In the genomic region with DNA sequence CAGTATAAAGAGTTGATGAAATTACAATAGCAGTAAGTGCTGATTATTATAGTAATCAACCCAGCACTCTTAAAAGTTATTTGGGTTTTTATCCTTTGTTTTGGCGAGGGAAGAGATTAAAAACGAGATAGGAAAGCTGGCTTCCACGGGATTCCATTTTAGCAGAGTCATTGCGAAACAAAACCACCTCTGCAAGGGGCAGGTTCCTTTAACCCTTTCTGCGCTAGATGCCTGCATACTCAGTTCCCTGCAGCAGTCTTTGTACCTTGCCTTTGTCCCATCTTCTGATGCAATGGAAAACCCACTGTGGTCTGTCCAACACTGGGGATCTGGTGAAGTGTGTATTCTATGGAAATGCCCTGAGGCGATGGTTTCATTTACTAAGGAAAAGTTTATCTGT, we compare ENCODE assay signal across 12 cellular contexts. TPM values are rescaled to one million over a fixed set of nuclear protein-coding genes. Genes with fewer than 3 reads are reported as not detected.
DNase-seq lines count a peak whose midpoint lies in the region; ATAC-seq and TF ChIP-seq lines count a peak whose summit lies in the region.
"Had no signal": no experiment of that assay in that cellular context is flagged by ENCODE, and none has a peak within 500 bp of the region (broad histone marks: within the 10 kb centered on the region; RNA-seq: fewer than 3 reads in every experiment).

No MANE protein-coding gene starts in this region.

- no peaks in the 10 kb centered on the region for H3K27me3 Mint-ChIP-seq in activated naive CD8-positive, alpha-beta T cell

- H3K9ac ChIP-seq in HCT116 (ENCODE audit: low read length) (no peak overlapping the region), mesenchymal stem cell (ENCODE audit: low read length) (peak overlapping the region; percentile 7)

- no peak for TF ChIP-seq CTCF in HCT116 (IDR thresholded peaks at IDR 0.05 in 2 of 3, conservative IDR thresholded peaks at IDR 0.05 in 1 of 3; ENCODE audit: borderline replicate concordance in 1 of 3, insufficient read depth in 1 of 3, low read depth in 2 of 3, low read length in 2 of 3)

- no peak overlapping the region for H4K91ac ChIP-seq in mesenchymal stem cell (ENCODE audit: low read length)

- 0 out of 4 replicates have a peak, but pooled peaks cover 0 to 2% of the 10 kb centered on the region in 2 experiments for H3K36me3 ChIP-seq in HCT116 (ENCODE audit: control insufficient read depth in 1 of 2, insufficient read depth in 2 of 2, low read length in 2 of 2)
- H3K36me3 ChIP-seq in mesenchymal stem cell (ENCODE audit: control insufficient read depth in 1 of 2, insufficient read depth in 2 of 2, low read depth in 1 of 2, low read length in 2 of 2), result peaks cover 2 to 56% of the 10 kb centered on the region in 2 experiments

- no peak overlapping the region for H3K23ac ChIP-seq in mesenchymal stem cell (ENCODE audit: low read length in 2 of 2)

- H3K27ac ChIP-seq in HCT116 (ENCODE audit: low read depth, low read length) (no peak overlapping the region), mesenchymal stem cell (ENCODE audit: low read length, poor library complexity, severe bottlenecking) (no peak overlapping the region)

- H3K9me3 ChIP-seq in HCT116 (ENCODE audit: control insufficient read depth in 1 of 2, insufficient read depth in 1 of 2, low read depth in 1 of 2, low read length in 2 of 2) (no peaks in the 10 kb centered on the region), mesenchymal stem cell (ENCODE audit: control insufficient read depth, low read length) (no peaks in the 10 kb centered on the region)

- peaks cover 5% of the 10 kb centered on the region for H3K36me3 Mint-ChIP-seq in activated naive CD8-positive, alpha-beta T cell

- WGBS in mesenchymal stem cell, result 25% methylated on average over 6 of the region's 6 CpGs

- ATAC-seq in HCT116 (no peak), GM19023 (IDR thresholded peaks at IDR 0.05; ENCODE audit: unreplicated experiment) (no peak)

- peaks cover 8% of the 10 kb centered on the region for H3K79me1 ChIP-seq in mesenchymal stem cell (replicated peaks; ENCODE audit: low read length, poor library complexity, severe bottlenecking)

- no peaks in the 10 kb centered on the region for H3K9me3 Mint-ChIP-seq in activated naive CD8-positive, alpha-beta T cell (ENCODE audit: low read depth)

- no peak overlapping the region for H2BK12ac ChIP-seq in mesenchymal stem cell (ENCODE audit: low read length in 2 of 2)

- H2AK5ac ChIP-seq in mesenchymal stem cell (ENCODE audit: low read length, severe bottlenecking), result no peak overlapping the region

- H4K8ac ChIP-seq in mesenchymal stem cell (ENCODE audit: low read length), result no peak overlapping the region

- CTCF ChIA-PET in HCT116 (lab: Charles Lee), result interaction anchor here (2.1 to 3.3 kb wide), 3 partner anchors 15 to 562 kb away, joined by 6 to 25 read pairs (median 25); no protein-coding TSS in a partner anchor

- no peak for TF ChIP-seq RAD21 in HCT116 (IDR thresholded peaks at IDR 0.05; ENCODE audit: low read depth)

- DNase-seq in CD1c-positive myeloid dendritic cell (ENCODE audit: extremely low spot score) (peak; percentile 22), HCT116 (ENCODE audit: low read depth, low spot score) (no peak), mesenchymal stem cell (peak; percentile 58), HPDE6-E6E7 (ENCODE audit: extremely low spot score) (no peak), NCI-H1105 treated with DMSO at 0.1 percent for 48 hours (lab: John Stamatoyannopoulos, UW) (no peak), superior temporal gyrus (ENCODE audit: extremely low spot score) (no peak)
- DNase-seq: activated CD4-positive, CD25-positive, alpha-beta regulatory T cell treated with anti-CD3 and anti-CD28 coated beads, Interleukin-2, amount 50 U/mL, for 72 hours; NCI-H1105; nucleus accumbens; substantia nigra had no signal

- H3K4me2 ChIP-seq in HCT116 (ENCODE audit: low read length) (peak overlapping the region; percentile 43), mesenchymal stem cell (ENCODE audit: low read length, poor library complexity, severe bottlenecking) (peak overlapping the region; percentile 52)

- no TSS peak for BruUV-seq in HCT116 (replicated peaks; lab: Mats Ljungman, UMichigan)

- H3K4me1 ChIP-seq in HCT116 (ENCODE audit: control insufficient read depth in 1 of 2, insufficient read depth in 2 of 2, low read length in 2 of 2) (peaks cover 22 to 23% of the 10 kb centered on the region in 2 experiments), mesenchymal stem cell (ENCODE audit: control insufficient read depth, insufficient read depth, low read depth, low read length) (peaks cover 4% of the 10 kb centered on the region)

- POLR2A ChIA-PET in HCT116 (lab: Charles Lee), result no interaction called here

- H4K20me1 ChIP-seq in HCT116 (ENCODE audit: insufficient read depth), result no peaks in the 10 kb centered on the region

- H3K27me3 ChIP-seq in HCT116 (ENCODE audit: insufficient read depth, low read length) (no peaks in the 10 kb centered on the region), mesenchymal stem cell (ENCODE audit: control insufficient read depth in 1 of 2, insufficient read depth in 1 of 2, low read length in 2 of 2) (no peaks in the 10 kb centered on the region)

- no peaks in the 10 kb centered on the region for H3K79me2 ChIP-seq in HCT116 (ENCODE audit: insufficient read depth, low read length)

- no peak for TF ChIP-seq POLR2A in HCT116 (IDR thresholded peaks at IDR 0.05; ENCODE audit: borderline replicate concordance, extremely low read depth, insufficient read depth, insufficient read length)

- H3K4me3 ChIP-seq in HCT116 (replicated peaks in 1 of 2; ENCODE audit: low read depth in 1 of 2, low read length in 2 of 2) (no peak overlapping the region), mesenchymal stem cell (ENCODE audit: insufficient read depth in 1 of 2, low read depth in 1 of 2, low read length in 2 of 2) (peak overlapping the region in 1 of 2 experiments; percentile 4)

- no peaks in the 10 kb centered on the region for H3K9me2 ChIP-seq in HCT116 (ENCODE audit: insufficient read depth)

- H2BK5ac ChIP-seq in mesenchymal stem cell (ENCODE audit: low read depth, low read length, poor library complexity, severe bottlenecking), result no peak overlapping the region

- intact Hi-C loops in HCT116 (cut with micrococcal nuclease), result no loop called here

- peak overlapping the region; percentile 58 for H3K27ac Mint-ChIP-seq in activated naive CD8-positive, alpha-beta T cell

- H3K14ac ChIP-seq in mesenchymal stem cell (ENCODE audit: low read length in 2 of 2), result peak overlapping the region in 1 of 2 experiments; percentile 28

- no peak overlapping the region for H2BK120ac ChIP-seq in mesenchymal stem cell (ENCODE audit: low read depth, low read length)

- peak overlapping the region in 1 of 2 experiments; percentile 5 for H3K18ac ChIP-seq in mesenchymal stem cell (ENCODE audit: low read depth in 1 of 2, low read length in 2 of 2)

- H3K4me1 Mint-ChIP-seq in activated naive CD8-positive, alpha-beta T cell (ENCODE audit: low read depth), result peaks cover 68% of the 10 kb centered on the region

- H2BK15ac ChIP-seq in mesenchymal stem cell (ENCODE audit: low read depth, poor library complexity, severe bottlenecking), result no peak overlapping the region

- peak overlapping the region; percentile 61 for H3K4me3 Mint-ChIP-seq in activated naive CD8-positive, alpha-beta T cell

- H3K4ac ChIP-seq in mesenchymal stem cell (ENCODE audit: low read depth in 1 of 2, low read length in 2 of 2), result no peak overlapping the region

- RAD21 ChIA-PET in HCT116 (lab: Charles Lee; ENCODE audit: low non-redundant PET in 1 of 2, low total read pairs in 2 of 2, uncharacterized antibody in 2 of 2, unreplicated experiment in 2 of 2), result no interaction called here

- H2AFZ ChIP-seq in HCT116 (ENCODE audit: low read depth, low read length, poor library complexity, severe bottlenecking), result no peak overlapping the region
- H2AFZ ChIP-seq in mesenchymal stem cell (ENCODE audit: low read depth, low read length), result no peak overlapping the region

TF ChIP-seq in HCT116, 20 proteins besides CTCF, POLR2A, EP300 and RAD21:
- TF ChIP-seq, protein P1, sequence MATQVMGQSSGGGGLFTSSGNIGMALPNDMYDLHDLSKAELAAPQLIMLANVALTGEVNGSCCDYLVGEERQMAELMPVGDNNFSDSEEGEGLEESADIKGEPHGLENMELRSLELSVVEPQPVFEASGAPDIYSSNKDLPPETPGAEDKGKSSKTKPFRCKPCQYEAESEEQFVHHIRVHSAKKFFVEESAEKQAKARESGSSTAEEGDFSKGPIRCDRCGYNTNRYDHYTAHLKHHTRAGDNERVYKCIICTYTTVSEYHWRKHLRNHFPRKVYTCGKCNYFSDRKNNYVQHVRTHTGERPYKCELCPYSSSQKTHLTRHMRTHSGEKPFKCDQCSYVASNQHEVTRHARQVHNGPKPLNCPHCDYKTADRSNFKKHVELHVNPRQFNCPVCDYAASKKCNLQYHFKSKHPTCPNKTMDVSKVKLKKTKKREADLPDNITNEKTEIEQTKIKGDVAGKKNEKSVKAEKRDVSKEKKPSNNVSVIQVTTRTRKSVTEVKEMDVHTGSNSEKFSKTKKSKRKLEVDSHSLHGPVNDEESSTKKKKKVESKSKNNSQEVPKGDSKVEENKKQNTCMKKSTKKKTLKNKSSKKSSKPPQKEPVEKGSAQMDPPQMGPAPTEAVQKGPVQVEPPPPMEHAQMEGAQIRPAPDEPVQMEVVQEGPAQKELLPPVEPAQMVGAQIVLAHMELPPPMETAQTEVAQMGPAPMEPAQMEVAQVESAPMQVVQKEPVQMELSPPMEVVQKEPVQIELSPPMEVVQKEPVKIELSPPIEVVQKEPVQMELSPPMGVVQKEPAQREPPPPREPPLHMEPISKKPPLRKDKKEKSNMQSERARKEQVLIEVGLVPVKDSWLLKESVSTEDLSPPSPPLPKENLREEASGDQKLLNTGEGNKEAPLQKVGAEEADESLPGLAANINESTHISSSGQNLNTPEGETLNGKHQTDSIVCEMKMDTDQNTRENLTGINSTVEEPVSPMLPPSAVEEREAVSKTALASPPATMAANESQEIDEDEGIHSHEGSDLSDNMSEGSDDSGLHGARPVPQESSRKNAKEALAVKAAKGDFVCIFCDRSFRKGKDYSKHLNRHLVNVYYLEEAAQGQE (IDR thresholded peaks at IDR 0.05; ENCODE audit: low read depth), result no peak
- peak; percentile 78 for TF ChIP-seq CEBPB (IDR thresholded peaks at IDR 0.05; ENCODE audit: low read depth)

RNA-seq across cellular contexts. Expression of gene YPEL5, which starts 2.7 kb away (rescaled TPM):
- total RNA-seq in HCT116 (2021; ENCODE audit: unreplicated experiment), result 27.1 TPM
- 27.9 and 45.9 TPM in 2 replicates for polyA plus RNA-seq in HCT116 (2012)
- 90.5 TPM for polyA plus RNA-seq in mesenchymal stem cell (2013, experiment 1 of 2)
- polyA plus RNA-seq in mesenchymal stem cell (2013, experiment 2 of 2), result 92.5 TPM

Comparison
In these comparisons a context has a peak if more than half of its experiments do, and no peak if none do; other contexts are left out.
1. DNase-seq: peak in CD1c-positive myeloid dendritic cell (single experiment) and mesenchymal stem cell (single experiment); none in HCT116 (single experiment), HPDE6-E6E7 (single experiment), NCI-H1105 treated with DMSO at 0.1 percent for 48 hours (single experiment) and superior temporal gyrus (single experiment).